Comparison of ENCODE assay signal across 14 cellular contexts in the genomic region with DNA sequence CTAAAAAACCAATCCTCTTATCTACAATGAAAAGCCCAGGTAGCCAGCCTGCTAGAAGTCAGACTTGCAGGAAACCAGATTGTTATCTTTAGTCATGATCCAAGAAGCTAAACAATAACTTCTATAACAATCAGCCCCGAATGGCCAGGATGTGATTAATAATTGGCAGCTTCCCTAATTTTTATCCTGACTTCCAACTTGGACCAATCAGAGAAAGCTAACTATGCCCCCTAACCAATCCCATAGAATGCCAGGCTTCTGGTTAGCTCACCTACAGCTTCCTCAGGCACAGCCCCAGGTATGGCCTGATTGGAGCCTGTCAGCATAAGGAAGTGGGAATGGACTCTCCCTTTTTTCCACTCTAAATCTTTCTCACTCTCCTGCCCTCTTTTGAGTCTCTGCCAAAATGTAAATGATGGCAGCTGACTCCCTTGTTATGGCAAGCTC.
DNase-seq lines count a peak whose midpoint lies in the region; ATAC-seq and TF ChIP-seq lines count a peak whose summit lies in the region.
"Had no signal": no experiment of that assay in that cellular context is flagged by ENCODE, and none has a peak within 500 bp of the region (broad histone marks: within the 10 kb centered on the region; RNA-seq: fewer than 3 reads in every experiment).

No MANE protein-coding gene starts in this region.

- peak overlapping the region; percentile 33 for H3K27ac ChIP-seq in C4-2B
- H3K27ac ChIP-seq: BLaER1, GM23248, KMS-11, neural progenitor cell had no signal

- peaks cover 0 to 2% (median 0%) of the 10 kb centered on the region in 3 donors for H3K4me1 Mint-ChIP-seq in T-cell

- no peaks in the 10 kb centered on the region for H3K9me3 Mint-ChIP-seq in T-cell
- H3K9me3 Mint-ChIP-seq: neural progenitor cell had no signal

- peak; percentile 89 for DNase-seq in DMS153 (lab: John Stamatoyannopoulos, UW)
- peak; percentile 37 for DNase-seq in NCI-H510A treated with DMSO at 0.1 percent for 48 hours (lab: John Stamatoyannopoulos, UW)
- no peak for DNase-seq in Ammon's horn (ENCODE audit: low spot score)
- DNase-seq in NOMO-1 (lab: John Stamatoyannopoulos, UW; ENCODE audit: unreplicated experiment in 2 of 2), result no peak
- DNase-seq in T-cell, result no peak
- DNase-seq: glutamatergic neuron, GM23248, left ventricle myocardium superior had no signal

- H3K4me3 Mint-ChIP-seq in T-cell, result no peak overlapping the region
- H3K4me3 Mint-ChIP-seq: neural progenitor cell had no signal

- no peaks in the 10 kb centered on the region for H3K36me3 Mint-ChIP-seq in T-cell
- H3K36me3 Mint-ChIP-seq: neural progenitor cell had no signal

- POLR2A ChIA-PET in T-cell (lab: Charles Lee), result no interaction called here

- H3K27ac Mint-ChIP-seq in T-cell, result no peak overlapping the region
- H3K27ac Mint-ChIP-seq: neural progenitor cell had no signal

- peak; percentile 80 for ATAC-seq in esophagus mucosa
- ATAC-seq in GM21717 (IDR thresholded peaks at IDR 0.05; ENCODE audit: unreplicated experiment), result no peak
- ATAC-seq in T-cell (replicated peaks in 1 of 4), result no peak
- ATAC-seq: left ventricle myocardium superior had no signal

- CTCF ChIA-PET in T-cell (lab: Charles Lee), result no interaction called here

- no peak for TF ChIP-seq CTCF in C4-2B (conservative IDR thresholded peaks at IDR 0.05)

- peaks cover 0 to 4% of the 10 kb centered on the region in 2 donors for H3K27me3 Mint-ChIP-seq in T-cell

Comparison
In these comparisons a context has a peak if more than half of its experiments do, and no peak if none do; other contexts are left out.
1. DNase-seq: peak in DMS153 (single experiment) and NCI-H510A treated with DMSO at 0.1 percent for 48 hours (single experiment); none in Ammon's horn (single experiment), NOMO-1 (0 of 2) and T-cell (0 of 34).